Comparison of ENCODE assay signal across 12 cellular contexts in the genomic region with DNA sequence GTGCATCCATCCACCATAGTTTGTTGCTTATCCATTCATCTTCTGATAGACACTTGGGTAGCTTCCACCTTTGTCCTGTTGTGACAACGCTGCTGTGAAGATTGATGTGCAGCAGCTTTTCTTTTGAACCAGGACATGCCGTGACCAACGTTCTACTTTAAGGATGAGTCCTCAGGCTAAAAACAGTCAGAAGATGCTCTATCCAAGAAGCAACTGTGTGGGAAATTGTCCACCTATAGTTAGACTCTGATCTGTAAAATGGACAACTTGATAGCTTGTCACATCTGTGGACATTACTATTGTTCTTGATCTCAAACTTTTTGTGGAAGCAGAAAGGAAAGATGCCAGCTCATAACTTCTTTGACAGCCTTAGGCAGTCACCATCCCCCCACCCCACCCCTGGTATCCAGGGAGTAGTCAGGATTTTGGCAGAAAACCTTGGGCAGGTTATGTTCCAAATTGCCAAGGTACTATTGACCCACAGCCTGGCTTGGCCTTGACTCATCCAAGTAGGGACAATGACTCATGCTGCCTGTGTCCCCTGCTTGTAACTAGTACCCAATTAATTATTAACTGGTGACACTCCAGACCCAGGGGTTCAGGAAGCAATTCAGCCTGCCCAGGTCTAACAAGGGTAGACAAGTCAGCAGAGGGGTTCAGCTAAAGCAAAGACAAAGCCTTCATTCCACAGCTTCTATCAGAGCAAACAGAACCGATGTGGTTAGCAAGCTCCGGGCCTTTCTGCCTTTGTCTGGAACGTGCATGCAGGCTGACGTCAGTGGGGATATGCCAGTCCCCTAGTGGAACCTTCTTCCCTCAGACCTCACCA.
DNase-seq lines count a peak whose midpoint lies in the region; ATAC-seq, FAIRE-seq and TF ChIP-seq lines count a peak whose summit lies in the region.
"Had no signal": no experiment of that assay in that cellular context is flagged by ENCODE, and none has a peak within 500 bp of the region (broad histone marks: within the 10 kb centered on the region; RNA-seq: fewer than 3 reads in every experiment).

No MANE protein-coding gene starts in this region.

- H3K36me3 ChIP-seq in bronchial epithelial cell (ENCODE audit: control insufficient read depth, insufficient read depth, low read length) (no peaks in the 10 kb centered on the region), mucosa of stomach (ENCODE audit: control insufficient read depth, insufficient read depth, low read length) (no peaks in the 10 kb centered on the region), GM23338 (ENCODE audit: insufficient read depth) (no peaks in the 10 kb centered on the region; the same call in 1 of the 2 replicates)
- H3K36me3 ChIP-seq: right atrium auricular region had no signal

- no peak overlapping the region for H3K27ac Mint-ChIP-seq in GM23338
- no peak overlapping the region for H3K27ac Mint-ChIP-seq in activated T-helper 1 cell treated with anti-CD3 and anti-CD28 coated beads, Interleukin-12 subunit alpha, Interleukin-12 subunit beta, Interleukin-2, Interleukin-4 antibody, amounts not matched to agents 30 ng/mL and 10 ng/mL and 1 ng/mL, durations not matched to agents 14 hours and 24 hours and 36 hours
- H3K27ac Mint-ChIP-seq: activated naive CD8-positive, alpha-beta T cell treated with anti-CD3 and anti-CD28 coated beads for 36 hours had no signal

- in situ Hi-C loops in GM13977 (cut with MboI; ENCODE audit: low pct_unique_long_range_greater_than_20kb, low sequenced_read_pairs, unreplicated experiment), result loop anchor here (10.0 kb wide), 1 partner anchor 295 kb away; no protein-coding TSS in a partner anchor

- intact Hi-C loops in activated T-helper 1 cell treated with anti-CD3 and anti-CD28 coated beads, Interleukin-12 subunit alpha, Interleukin-12 subunit beta, Interleukin-2, Interleukin-4 antibody, amounts not matched to agents 30 ng/mL and 10 ng/mL and 1 ng/mL, durations not matched to agents 14 hours and 24 hours and 36 hours (cut with micrococcal nuclease), result loop anchor here (2.0 to 10.0 kb wide), 5 partner anchors 77 to 595 kb away; partner anchors contain the start of genes HERPUD2 and SEPTIN7

- ATAC-seq in HG03432 (IDR thresholded peaks at IDR 0.05; ENCODE audit: unreplicated experiment), result peak; percentile 39
- no peak for ATAC-seq in GM23338

- no peaks in the 10 kb centered on the region for H3K9me2 ChIP-seq in GM23338 (ENCODE audit: insufficient read depth)

- peak overlapping the region; percentile 64 for H3K9ac ChIP-seq in mucosa of stomach (ENCODE audit: low read length)

- H3K27ac ChIP-seq in GM23338 (ENCODE audit: low read depth), result no peak overlapping the region
- H3K27ac ChIP-seq: right atrium auricular region had no signal

- peaks cover 20% of the 10 kb centered on the region; the same call in 2 of the 3 replicates for H3K36me3 Mint-ChIP-seq in GM23338 (ENCODE audit: low read depth)
- H3K36me3 Mint-ChIP-seq in activated T-helper 1 cell treated with anti-CD3 and anti-CD28 coated beads, Interleukin-12 subunit alpha, Interleukin-12 subunit beta, Interleukin-2, Interleukin-4 antibody, amounts not matched to agents 30 ng/mL and 10 ng/mL and 1 ng/mL, durations not matched to agents 14 hours and 24 hours and 36 hours (ENCODE audit: low read depth), result peaks cover 3% of the 10 kb centered on the region
- H3K36me3 Mint-ChIP-seq: activated naive CD8-positive, alpha-beta T cell treated with anti-CD3 and anti-CD28 coated beads for 36 hours had no signal

- H3K4me1 Mint-ChIP-seq in GM23338, result peaks cover 28% of the 10 kb centered on the region
- peaks cover 49% of the 10 kb centered on the region for H3K4me1 Mint-ChIP-seq in activated T-helper 1 cell treated with anti-CD3 and anti-CD28 coated beads, Interleukin-12 subunit alpha, Interleukin-12 subunit beta, Interleukin-2, Interleukin-4 antibody, amounts not matched to agents 30 ng/mL and 10 ng/mL and 1 ng/mL, durations not matched to agents 14 hours and 24 hours and 36 hours (ENCODE audit: low read depth)

- H3K27me3 ChIP-seq in bronchial epithelial cell (ENCODE audit: control insufficient read depth, insufficient read depth, low read length) (no peaks in the 10 kb centered on the region), mucosa of stomach (ENCODE audit: control insufficient read depth, insufficient read depth, low read length) (no peaks in the 10 kb centered on the region), GM23338 (ENCODE audit: insufficient read depth) (no peaks in the 10 kb centered on the region)
- H3K27me3 ChIP-seq: right atrium auricular region had no signal

- no peak overlapping the region for H3K4me3 Mint-ChIP-seq in GM23338
- no peak overlapping the region for H3K4me3 Mint-ChIP-seq in activated T-helper 1 cell treated with anti-CD3 and anti-CD28 coated beads, Interleukin-12 subunit alpha, Interleukin-12 subunit beta, Interleukin-2, Interleukin-4 antibody, amounts not matched to agents 30 ng/mL and 10 ng/mL and 1 ng/mL, durations not matched to agents 14 hours and 24 hours and 36 hours
- H3K4me3 Mint-ChIP-seq: activated naive CD8-positive, alpha-beta T cell treated with anti-CD3 and anti-CD28 coated beads for 36 hours had no signal

- H3K27me3 Mint-ChIP-seq in GM23338 (ENCODE audit: insufficient read depth, low read depth, poor library complexity), result peaks cover 6% of the 10 kb centered on the region
- no peaks in the 10 kb centered on the region for H3K27me3 Mint-ChIP-seq in activated T-helper 1 cell treated with anti-CD3 and anti-CD28 coated beads, Interleukin-12 subunit alpha, Interleukin-12 subunit beta, Interleukin-2, Interleukin-4 antibody, amounts not matched to agents 30 ng/mL and 10 ng/mL and 1 ng/mL, durations not matched to agents 14 hours and 24 hours and 36 hours (ENCODE audit: insufficient read depth)
- H3K27me3 Mint-ChIP-seq: activated naive CD8-positive, alpha-beta T cell treated with anti-CD3 and anti-CD28 coated beads for 36 hours had no signal

- no peaks in the 10 kb centered on the region for H3K79me2 ChIP-seq in GM23338 (replicated peaks; ENCODE audit: insufficient read depth)

- H3K4me3 ChIP-seq in bronchial epithelial cell (ENCODE audit: low read depth, low read length), result no peak overlapping the region
- H3K4me3 ChIP-seq in mucosa of stomach (ENCODE audit: low read length), result no peak overlapping the region
- no peak overlapping the region for H3K4me3 ChIP-seq in GM23338
- H3K4me3 ChIP-seq: right atrium auricular region had no signal

- H3K4me1 ChIP-seq in mucosa of stomach (ENCODE audit: control insufficient read depth, insufficient read depth, low read length) (peaks cover 55% of the 10 kb centered on the region), GM23338 (ENCODE audit: insufficient read depth) (0 out of 2 replicates have a peak, but pooled peaks cover 10% of the 10 kb centered on the region)

- no peak for FAIRE-seq in bronchial epithelial cell (lab: Jason Lieb, UNC)
- FAIRE-seq: endometrium had no signal

- no peaks in the 10 kb centered on the region for H3K9me3 ChIP-seq in mucosa of stomach (ENCODE audit: control insufficient read depth, low read length)
- H3K9me3 ChIP-seq: right atrium auricular region had no signal

- H3K9me3 Mint-ChIP-seq in GM23338, result no peaks in the 10 kb centered on the region
- H3K9me3 Mint-ChIP-seq in activated T-helper 1 cell treated with anti-CD3 and anti-CD28 coated beads, Interleukin-12 subunit alpha, Interleukin-12 subunit beta, Interleukin-2, Interleukin-4 antibody, amounts not matched to agents 30 ng/mL and 10 ng/mL and 1 ng/mL, durations not matched to agents 14 hours and 24 hours and 36 hours, result no peaks in the 10 kb centered on the region
- H3K9me3 Mint-ChIP-seq: activated naive CD8-positive, alpha-beta T cell treated with anti-CD3 and anti-CD28 coated beads for 36 hours had no signal

- no peak overlapping the region for H2AFZ ChIP-seq in GM23338

- H3K4me2 ChIP-seq in GM23338, result no peak overlapping the region

- no peaks in the 10 kb centered on the region for H3F3A ChIP-seq in GM23338 (replicated peaks; ENCODE audit: low read depth)

- TF ChIP-seq CTCF in bronchial epithelial cell (IDR thresholded peaks at IDR 0.05; ENCODE audit: insufficient read depth, low read length, severe bottlenecking), result no peak
- no peak for TF ChIP-seq CTCF in GM13977 (IDR thresholded peaks at IDR 0.05; ENCODE audit: extremely low read depth, insufficient read depth, missing control alignments)
- no peak for TF ChIP-seq CTCF in GM23338 (conservative IDR thresholded peaks at IDR 0.05; ENCODE audit: low read depth in 2 of 2)

- no peaks in the 10 kb centered on the region for H4K20me1 ChIP-seq in GM23338 (replicated peaks; ENCODE audit: insufficient read depth)

- peak; percentile 39 for DNase-seq in A172 (ENCODE audit: low spot score)
- DNase-seq in bronchial epithelial cell (ENCODE audit: low read depth), result peak; percentile 54
- no peak for DNase-seq in GM13977 (ENCODE audit: low spot score)
- DNase-seq in medulla oblongata (ENCODE audit: extremely low spot score), result no peak
- no peak for DNase-seq in GM23338 (ENCODE audit: low spot score)
- no peak for DNase-seq in activated T-helper 1 cell treated with anti-CD3 and anti-CD28 coated beads, Interleukin-12 subunit alpha, Interleukin-12 subunit beta, Interleukin-2, Interleukin-4 antibody, amounts not matched to agents 30 ng/mL and 10 ng/mL and 1 ng/mL, durations not matched to agents 14 hours and 24 hours and 36 hours (ENCODE audit: low spot score)
- DNase-seq: activated naive CD8-positive, alpha-beta T cell treated with anti-CD3 and anti-CD28 coated beads for 36 hours; NCI-H1092 treated with DMSO at 0.1 percent for 48 hours had no signal

TF ChIP-seq in GM23338, 12 proteins besides CTCF, POLR2A, EP300 and RAD21 (continues in another document):
- no peak for TF ChIP-seq POLR2AphosphoS5 (IDR thresholded peaks at IDR 0.05; ENCODE audit: low read depth)

Comparison
In these comparisons a context has a peak if more than half of its experiments do, and no peak if none do; other contexts are left out.
1. DNase-seq: peak in A172 (single experiment) and bronchial epithelial cell (single experiment); none in GM13977 (single experiment), medulla oblongata (single experiment), GM23338 (single experiment) and activated T-helper 1 cell treated with anti-CD3 and anti-CD28 coated beads, Interleukin-12 subunit alpha, Interleukin-12 subunit beta, Interleukin-2, Interleukin-4 antibody, amounts not matched to agents 30 ng/mL and 10 ng/mL and 1 ng/mL, durations not matched to agents 14 hours and 24 hours and 36 hours (single experiment).